19 cellular contexts compared by ENCODE assay signal in the genomic region with DNA sequence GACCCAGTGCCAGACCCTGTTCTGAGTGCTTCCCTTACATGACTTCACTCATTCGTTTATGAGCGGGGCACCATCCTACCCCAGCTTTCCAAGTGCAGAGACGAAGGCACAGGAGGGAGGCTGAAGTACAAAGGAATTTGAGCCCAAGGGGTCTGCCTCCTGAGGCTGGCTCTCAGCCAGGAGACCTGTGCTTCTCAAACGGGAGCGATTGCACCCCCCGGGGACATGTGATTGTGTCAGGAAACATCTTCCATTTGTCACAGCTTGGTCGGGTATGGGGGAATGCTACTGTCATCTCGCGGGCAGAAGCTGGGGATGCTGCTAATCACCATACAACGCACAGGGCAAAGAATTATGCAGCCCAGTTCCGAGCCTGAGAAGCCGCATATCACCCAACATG. TPM values are rescaled to one million over a fixed set of nuclear protein-coding genes. Genes with fewer than 3 reads are reported as not detected.
A peak's percentile ranks its signal among the peaks of the same experiment; 100 is the strongest.
DNase-seq lines count a peak whose midpoint lies in the region; ATAC-seq and TF ChIP-seq lines count a peak whose summit lies in the region.
"Had no signal": no experiment of that assay in that cellular context is flagged by ENCODE, and none has a peak within 500 bp of the region (broad histone marks: within the 10 kb centered on the region; RNA-seq: fewer than 3 reads in every experiment).

No MANE protein-coding gene starts in this region.

- H2BK5ac ChIP-seq in trophoblast cell (ENCODE audit: low read depth, low read length, poor library complexity): no peak overlapping the region

- peaks cover 85% of the 10 kb centered on the region for H3K4me1 Mint-ChIP-seq in WTC11

- H3K79me1 ChIP-seq in trophoblast cell (ENCODE audit: low read length): peaks cover 1% of the 10 kb centered on the region

- no peak overlapping the region for H2BK12ac ChIP-seq in trophoblast cell (ENCODE audit: low read length)

- H3K27me3 Mint-ChIP-seq in WTC11 (ENCODE audit: low read depth): no peaks in the 10 kb centered on the region

- ATAC-seq in WTC11 (peak; percentile 24), GM18873 (IDR thresholded peaks at IDR 0.05; ENCODE audit: low FRiP score, unreplicated experiment) (no peak), left ventricle myocardium superior (no peak)
- ATAC-seq: CD8-positive, alpha-beta T cell had no signal

- H3K4me3 Mint-ChIP-seq in WTC11: peak overlapping the region; percentile 19
- H3K4me3 Mint-ChIP-seq: CD8-positive, alpha-beta T cell had no signal

- no peak overlapping the region for H4K8ac ChIP-seq in trophoblast cell (ENCODE audit: low read depth, low read length)

- CTCF ChIA-PET in WTC11 (lab: Charles Lee): interaction anchor here (0.9 to 4.8 kb wide), 4 partner anchors 9 to 600 kb away, joined by 3 to 23 read pairs (median 8); no protein-coding TSS in a partner anchor
- CTCF ChIA-PET in HEK293T (lab: Yijun Ruan, JAX): no interaction called here

- H2AK5ac ChIP-seq in trophoblast cell (ENCODE audit: low read length): no peak overlapping the region

- peak overlapping the region; percentile 21 for H2AFZ ChIP-seq in neuron (ENCODE audit: low read depth, low read length)
- no peak overlapping the region for H2AFZ ChIP-seq in trophoblast cell (ENCODE audit: insufficient read depth, low read length, poor library complexity)
- H2AFZ ChIP-seq: GM23248 had no signal

- peak; percentile 51 for DNase-seq in WTC11 (ENCODE audit: low spot score)
- DNase-seq in HEK293T (ENCODE audit: extremely low spot score): no peak
- DNase-seq in left ventricle myocardium superior: no peak
- no peak for DNase-seq in trophoblast cell
- DNase-seq: CD8-positive, alpha-beta T cell; DND-41; GF-D8; GM23248; NCI-H146; NCI-H2081 treated with DMSO at 0.1 percent for 48 hours; NCI-H2227 treated with DMSO at 0.1 percent for 48 hours; NCI-H526 treated with DMSO at 0.1 percent for 48 hours had no signal

- H3K9me3 Mint-ChIP-seq in WTC11: no peaks in the 10 kb centered on the region
- H3K9me3 Mint-ChIP-seq: CD8-positive, alpha-beta T cell had no signal

- H3K23ac ChIP-seq in trophoblast cell (ENCODE audit: low read length): no peak overlapping the region

- H3K4me3 ChIP-seq in iPS-18a (ENCODE audit: low read length) (peak overlapping the region; percentile 9), neuron (ENCODE audit: low read length) (no peak overlapping the region), trophoblast cell (ENCODE audit: low read depth, low read length) (no peak overlapping the region)
- H3K4me3 ChIP-seq: GM23248, SJSA1 had no signal

- H4K91ac ChIP-seq in trophoblast cell (ENCODE audit: low read depth, low read length): no peak overlapping the region

- no peaks in the 10 kb centered on the region for H3K79me2 ChIP-seq in trophoblast cell (ENCODE audit: control insufficient read depth, insufficient read depth, low read length, poor library complexity)

- H2BK120ac ChIP-seq in trophoblast cell (ENCODE audit: insufficient read depth, low read length, poor library complexity): no peak overlapping the region

- POLR2A ChIA-PET in WTC11 (lab: Charles Lee): no interaction called here
- POLR2A ChIA-PET in HEK293T (lab: Yijun Ruan, JAX): no interaction called here

- H3K9ac ChIP-seq in iPS-18a (ENCODE audit: low read length): no peak overlapping the region
- H3K9ac ChIP-seq in trophoblast cell (ENCODE audit: low read length): no peak overlapping the region
- H3K9ac ChIP-seq: GM23248 had no signal

- intact Hi-C loops in left ventricle myocardium superior (cut with micrococcal nuclease): no loop called here

- H3K18ac ChIP-seq in trophoblast cell (ENCODE audit: low read length): no peak overlapping the region

- no peak overlapping the region for H3K14ac ChIP-seq in trophoblast cell (ENCODE audit: low read length)

- H3K9me3 ChIP-seq in iPS-18a (ENCODE audit: control insufficient read depth, low read depth, low read length): no peaks in the 10 kb centered on the region
- no peaks in the 10 kb centered on the region for H3K9me3 ChIP-seq in neuron (ENCODE audit: low read length)
- no peaks in the 10 kb centered on the region for H3K9me3 ChIP-seq in trophoblast cell (ENCODE audit: insufficient read depth, low read depth, low read length)
- H3K9me3 ChIP-seq: SJSA1 had no signal

- H3K27ac ChIP-seq in iPS-18a (ENCODE audit: low read length): no peak overlapping the region
- H3K27ac ChIP-seq in trophoblast cell (ENCODE audit: low read depth, low read length): no peak overlapping the region
- H3K27ac ChIP-seq: GM23248, RWPE1, SJSA1 had no signal

- H3K4ac ChIP-seq in trophoblast cell (ENCODE audit: low read depth, low read length): no peak overlapping the region

- H3K4me2 ChIP-seq in trophoblast cell (ENCODE audit: low read length): no peak overlapping the region

- no CpG with 5 or more reads among the region's 12 CpGs for WGBS in trophoblast cell (ENCODE audit: extremely low coverage, insufficient coverage, insufficient read length)

- H3K4me1 ChIP-seq in iPS-18a (ENCODE audit: control insufficient read depth, low read depth, low read length): peaks cover 41% of the 10 kb centered on the region
- peaks cover 51% of the 10 kb centered on the region for H3K4me1 ChIP-seq in neuron (ENCODE audit: insufficient read depth, low read length)
- peaks cover 10 to 24% of the 10 kb centered on the region in 2 experiments for H3K4me1 ChIP-seq in trophoblast cell (ENCODE audit: control insufficient read depth in 1 of 2, insufficient read depth in 2 of 2, low read length in 2 of 2)
- H3K4me1 ChIP-seq: SJSA1 had no signal

- no peak overlapping the region for H4K12ac ChIP-seq in trophoblast cell (ENCODE audit: low read depth, low read length)

- peak overlapping the region; percentile 94 for H3K27ac Mint-ChIP-seq in WTC11
- H3K27ac Mint-ChIP-seq: CD8-positive, alpha-beta T cell had no signal

- no peak for TF ChIP-seq CTCF in WTC11 (IDR thresholded peaks at IDR 0.05)

- peaks cover 67% of the 10 kb centered on the region for H3K36me3 Mint-ChIP-seq in WTC11
- H3K36me3 Mint-ChIP-seq: CD8-positive, alpha-beta T cell had no signal

- H3K27me3 ChIP-seq in iPS-18a (ENCODE audit: control insufficient read depth, insufficient read depth, low read length): no peaks in the 10 kb centered on the region
- H3K27me3 ChIP-seq in neuron (ENCODE audit: insufficient read depth, low read length): no peaks in the 10 kb centered on the region
- no peaks in the 10 kb centered on the region for H3K27me3 ChIP-seq in trophoblast cell (ENCODE audit: insufficient read depth, low read length)
- H3K27me3 ChIP-seq: SJSA1 had no signal

- H3K36me3 ChIP-seq in iPS-18a (ENCODE audit: control insufficient read depth, low read depth, low read length): no peaks in the 10 kb centered on the region
- no peaks in the 10 kb centered on the region for H3K36me3 ChIP-seq in neuron (ENCODE audit: insufficient read depth, low read length)
- no peaks in the 10 kb centered on the region for H3K36me3 ChIP-seq in trophoblast cell (ENCODE audit: control insufficient read depth in 1 of 2, insufficient read depth in 2 of 2, low read length in 2 of 2)
- H3K36me3 ChIP-seq: SJSA1 had no signal

TF ChIP-seq in WTC11, 78 proteins besides CTCF, POLR2A, EP300 and RAD21 (continues in another document):
- no peak for TF ChIP-seq ZNF416 (CRISPR knock-in tag; IDR thresholded peaks at IDR 0.05)

TF ChIP-seq in HEK293T, 16 proteins besides CTCF, POLR2A, EP300 and RAD21:
- TF ChIP-seq FOXK2 (IDR thresholded peaks at IDR 0.05) (no peak), SP1 (IDR thresholded peaks at IDR 0.05) (no peak), ZNF384 (IDR thresholded peaks at IDR 0.05) (no peak), L3MBTL2 (conservative IDR thresholded peaks at IDR 0.05) (no peak), FOXM1 (IDR thresholded peaks at IDR 0.05; ENCODE audit: borderline replicate concordance) (no peak), HDGF (IDR thresholded peaks at IDR 0.05; ENCODE audit: borderline replicate concordance) (no peak)

RNA-seq across cellular contexts. Expression of a gene that starts 23.9 kb away (rescaled TPM):
- 142 to 165 TPM (median 154 TPM) in 3 replicates for total RNA-seq in WTC11 (2021)
- 0.17 TPM for total RNA-seq in left ventricle myocardium superior
- 2.0 and 2.9 TPM in 2 replicates for polyA plus RNA-seq in trophoblast cell (2013)
- total RNA-seq: CD8-positive, alpha-beta T cell; GM23248; HT-29 had no signal
- polyA plus RNA-seq: BJ had no signal

Comparison
In these comparisons a context has a peak if more than half of its experiments do, and no peak if none do; other contexts are left out.
1. RNA of a gene that starts 23.9 kb away (total RNA-seq): 142 to 165 TPM in WTC11; 0.17 TPM in left ventricle myocardium superior (single experiment); every median in the first group is over 100 times any median in the second.